ENCODE assay signal across 13 cellular contexts in genomic region chr17:43175213-43176118, GRCh38. TPM values are rescaled to one million over a fixed set of nuclear protein-coding genes. Genes with fewer than 3 reads are reported as not detected.
A peak's percentile ranks its signal among the peaks of the same experiment; 100 is the strongest.
DNase-seq lines count a peak whose midpoint lies in the region; ATAC-seq and TF ChIP-seq lines count a peak whose summit lies in the region.
"Had no signal": no experiment of that assay in that cellular context is flagged by ENCODE, and none has a peak within 500 bp of the region (broad histone marks: within the 10 kb centered on the region; RNA-seq: fewer than 3 reads in every experiment).

No MANE protein-coding gene starts in this region.

- DNase-seq in AG10803 (ENCODE audit: low read depth) = peak; percentile 93
- DNase-seq in LHCN-M2 (ENCODE audit: low read depth) = peak; percentile 25
- DNase-seq in central memory CD8-positive, alpha-beta T cell (ENCODE audit: low spot score in 2 of 2) = no peak
- DNase-seq in natural killer cell treated with Interleukin-12 subunit alpha and Interleukin-12 subunit beta and Interleukin-15 and Interleukin-18, amount 100 ng/mL, for 72 hours (ENCODE audit: low spot score) = no peak
- no peak for DNase-seq in NCI-H526 (lab: John Stamatoyannopoulos, UW)
- DNase-seq in prostate gland (ENCODE audit: low spot score) = no peak
- no peak for DNase-seq in epidermal melanocyte (ENCODE audit: insufficient read length, low spot score)
- DNase-seq: activated CD4-positive, alpha-beta T cell treated with anti-CD3 and anti-CD28 coated beads for 48 hours; NCI-H226 had no signal

- no peaks in the 10 kb centered on the region for H3K9me3 Mint-ChIP-seq in central memory CD8-positive, alpha-beta T cell
- H3K9me3 Mint-ChIP-seq in natural killer cell treated with Interleukin-12 subunit alpha and Interleukin-12 subunit beta and Interleukin-15 and Interleukin-18, amount 100 ng/mL, for 72 hours = no peaks in the 10 kb centered on the region

- no peaks in the 10 kb centered on the region for H3K27me3 Mint-ChIP-seq in central memory CD8-positive, alpha-beta T cell
- no peaks in the 10 kb centered on the region for H3K27me3 Mint-ChIP-seq in natural killer cell treated with Interleukin-12 subunit alpha and Interleukin-12 subunit beta and Interleukin-15 and Interleukin-18, amount 100 ng/mL, for 72 hours

- TF ChIP-seq POLR2A in prostate gland (IDR thresholded peaks at IDR 0.05) = no peak

- H3K4me3 Mint-ChIP-seq in central memory CD8-positive, alpha-beta T cell = peak overlapping the region; percentile 32
- peak overlapping the region; percentile 12 for H3K4me3 Mint-ChIP-seq in natural killer cell treated with Interleukin-12 subunit alpha and Interleukin-12 subunit beta and Interleukin-15 and Interleukin-18, amount 100 ng/mL, for 72 hours

- no peaks in the 10 kb centered on the region for H3K9me3 ChIP-seq in prostate gland

- peaks cover 44% of the 10 kb centered on the region for H3K4me1 Mint-ChIP-seq in central memory CD8-positive, alpha-beta T cell
- peaks cover 20 to 35% of the 10 kb centered on the region in 2 donors for H3K4me1 Mint-ChIP-seq in natural killer cell treated with Interleukin-12 subunit alpha and Interleukin-12 subunit beta and Interleukin-15 and Interleukin-18, amount 100 ng/mL, for 72 hours (ENCODE audit: low read depth in 2 of 2)

- H3K4me1 ChIP-seq in prostate gland (replicated peaks) = peaks cover 3% of the 10 kb centered on the region

- H3K27ac ChIP-seq in prostate gland = no peak overlapping the region
- H3K27ac ChIP-seq: HL-60, parathyroid adenoma had no signal

- intact Hi-C loops in prostate gland (cut with DNase I) = no loop called here

- H3K4me3 ChIP-seq in AG10803 (ENCODE audit: low read length) (no peak overlapping the region; the same call in 1 of the 2 replicates), prostate gland (no peak overlapping the region)

- H3K27ac Mint-ChIP-seq in central memory CD8-positive, alpha-beta T cell (ENCODE audit: low read depth) = peak overlapping the region; percentile 75
- H3K27ac Mint-ChIP-seq in natural killer cell treated with Interleukin-12 subunit alpha and Interleukin-12 subunit beta and Interleukin-15 and Interleukin-18, amount 100 ng/mL, for 72 hours = peak overlapping the region; percentile 50 to 56

- H3K36me3 ChIP-seq in prostate gland = peaks cover 3 to 9% of the 10 kb centered on the region in 2 donors

- peaks cover 42% of the 10 kb centered on the region for H3K36me3 Mint-ChIP-seq in central memory CD8-positive, alpha-beta T cell (ENCODE audit: insufficient read depth)
- H3K36me3 Mint-ChIP-seq in natural killer cell treated with Interleukin-12 subunit alpha and Interleukin-12 subunit beta and Interleukin-15 and Interleukin-18, amount 100 ng/mL, for 72 hours = peaks cover 7% of the 10 kb centered on the region

- TF ChIP-seq CTCF in AG10803 (conservative IDR thresholded peaks at IDR 0.05; ENCODE audit: low read length) (no peak), prostate gland (IDR thresholded peaks at IDR 0.05) (no peak)

- H3K27me3 ChIP-seq in prostate gland (replicated peaks; ENCODE audit: insufficient read depth) = no peaks in the 10 kb centered on the region

- 64% methylated on average over 4 of the region's 4 CpGs for WGBS in prostate gland

- ATAC-seq in central memory CD8-positive, alpha-beta T cell (replicated peaks; ENCODE audit: extremely low read depth, poor library complexity, severe bottlenecking) = no peak
- ATAC-seq in natural killer cell treated with Interleukin-12 subunit alpha and Interleukin-12 subunit beta and Interleukin-15 and Interleukin-18, amount 100 ng/mL, for 72 hours = no peak
- no peak for ATAC-seq in HG03039 (IDR thresholded peaks at IDR 0.05; ENCODE audit: unreplicated experiment)

RNA-seq across cellular contexts. Expression of gene NBR1, which starts 4.5 kb away (rescaled TPM):
- total RNA-seq in LHCN-M2 (2014; rRNA removed) (65.2 and 72.0 TPM in 2 replicates), prostate gland (100 to 1,000 TPM; 120 to 156 TPM)
- polyA plus RNA-seq in LHCN-M2 (2012) = 40.2 TPM
- total RNA-seq in natural killer cell treated with Interleukin-12 subunit alpha and Interleukin-12 subunit beta and Interleukin-15 and Interleukin-18, amount 100 ng/mL, for 72 hours = 10 to 100 TPM; 33.1 to 58.3 TPM

RNA-seq across cellular contexts. Expression of gene TMEM106A, which starts 36.2 kb away (rescaled TPM):
- total RNA-seq in LHCN-M2 (2014; rRNA removed) (2.7 and 5.0 TPM in 2 replicates), prostate gland (1 to 10 TPM; 2.6 to 8.0 TPM)
- 5.9 TPM for polyA plus RNA-seq in LHCN-M2 (2012)
- 10 to 100 TPM; 18.2 to 31.5 TPM for total RNA-seq in natural killer cell treated with Interleukin-12 subunit alpha and Interleukin-12 subunit beta and Interleukin-15 and Interleukin-18, amount 100 ng/mL, for 72 hours

RNA-seq across cellular contexts. Expression of gene BRCA1, which starts 50.3 kb away (rescaled TPM):
- 41.6 and 52.5 TPM in 2 replicates for total RNA-seq in LHCN-M2 (2014; rRNA removed)
- polyA plus RNA-seq in LHCN-M2 (2012) = 7.0 TPM
- total RNA-seq in natural killer cell treated with Interleukin-12 subunit alpha and Interleukin-12 subunit beta and Interleukin-15 and Interleukin-18, amount 100 ng/mL, for 72 hours = 100 to 1,000 TPM in 1 of 2 donors, 10 to 100 TPM in 1; 41.6 to 111 TPM
- total RNA-seq in prostate gland = 10 to 100 TPM in 1 of 2 donors, 1 to 10 TPM in 1; 9.1 to 12.8 TPM

RNA-seq across cellular contexts. Expression of gene CCDC200, which starts 53.0 kb away (rescaled TPM):
- total RNA-seq in LHCN-M2 (2014; rRNA removed) (not detected in 2 replicates), prostate gland (1 to 10 TPM in 1 of 2 donors, not detected in 1; 2.7 TPM)
- 1.9 TPM for polyA plus RNA-seq in LHCN-M2 (2012)
- not detected for total RNA-seq in natural killer cell treated with Interleukin-12 subunit alpha and Interleukin-12 subunit beta and Interleukin-15 and Interleukin-18, amount 100 ng/mL, for 72 hours
- total RNA-seq: endothelial cell of umbilical vein had no signal
- polyA plus RNA-seq: endothelial cell of umbilical vein had no signal

RNA-seq across cellular contexts. Expression of gene RNU2-1, which starts 58.3 kb away (rescaled TPM):
- not detected in 2 replicates for total RNA-seq in LHCN-M2 (2014; rRNA removed)
- polyA plus RNA-seq in LHCN-M2 (2012) = not detected
- 1,000 to 10,000 TPM; 3,257 to 3,900 TPM for total RNA-seq in natural killer cell treated with Interleukin-12 subunit alpha and Interleukin-12 subunit beta and Interleukin-15 and Interleukin-18, amount 100 ng/mL, for 72 hours
- total RNA-seq in prostate gland = not detected
- polyA plus RNA-seq: endothelial cell of umbilical vein had no signal

Comparison
In these comparisons a context has a peak if more than half of its experiments do, and no peak if none do; other contexts are left out.
1. DNase-seq: peak in AG10803 (single experiment) and LHCN-M2 (single experiment); none in central memory CD8-positive, alpha-beta T cell (0 of 2), natural killer cell treated with Interleukin-12 subunit alpha and Interleukin-12 subunit beta and Interleukin-15 and Interleukin-18, amount 100 ng/mL, for 72 hours (single experiment), NCI-H526 (0 of 2), prostate gland (single experiment) and epidermal melanocyte (single experiment).